ENCODE assay signal across 22 cellular contexts in genomic region chrX:133653363-133653762, GRCh38.
DNase-seq lines count a peak whose midpoint lies in the region; ATAC-seq, FAIRE-seq and TF ChIP-seq lines count a peak whose summit lies in the region.
"Had no signal": no experiment of that assay in that cellular context is flagged by ENCODE, and none has a peak within 500 bp of the region (broad histone marks: within the 10 kb centered on the region; RNA-seq: fewer than 3 reads in every experiment).

No MANE protein-coding gene starts in this region.

- CTCF ChIA-PET in HEK293 (lab: Yijun Ruan, JAX), result no interaction called here

- no peaks in the 10 kb centered on the region for H3K36me3 Mint-ChIP-seq in astrocyte (ENCODE audit: low read depth, unreplicated experiment)

- DNase-seq in astrocyte (ENCODE audit: low read depth) (no peak), kidney epithelial cell (ENCODE audit: low read depth) (peak; percentile 52), GM10266 (ENCODE audit: extremely low spot score) (no peak), ureter (ENCODE audit: low spot score) (no peak), T-helper 2 cell (no peak)
- DNase-seq: Caco-2; CD4-positive, alpha-beta T cell; HFFc6; KBM-7; NCI-H1092 treated with DMSO at 0.1 percent for 48 hours; NCI-H1436 treated with DMSO at 0.1 percent for 48 hours; NCI-H2029; NCI-H226; NCI-H510A treated with DMSO at 0.1 percent for 48 hours; NCI-H748 treated with DMSO at 0.1 percent for 48 hours had no signal

- H3K27me3 Mint-ChIP-seq in astrocyte (ENCODE audit: low read depth, unreplicated experiment), result no peaks in the 10 kb centered on the region
- H3K27me3 Mint-ChIP-seq: CD4-positive, alpha-beta T cell had no signal

- no peak overlapping the region for H3K9ac ChIP-seq in astrocyte (ENCODE audit: low read length)
- H3K9ac ChIP-seq: BLaER1 had no signal

- no peaks in the 10 kb centered on the region for H3K27me3 ChIP-seq in astrocyte (ENCODE audit: insufficient read depth, low read length)
- no peaks in the 10 kb centered on the region for H3K27me3 ChIP-seq in kidney epithelial cell (ENCODE audit: control insufficient read depth, insufficient read depth, low read length)

- POLR2A ChIA-PET in HEK293 (lab: Yijun Ruan, JAX), result no interaction called here

- no peak overlapping the region for H3K4me2 ChIP-seq in astrocyte (ENCODE audit: low read length)
- H3K4me2 ChIP-seq: BLaER1 had no signal

- H3K4me3 Mint-ChIP-seq in astrocyte (ENCODE audit: unreplicated experiment), result no peak overlapping the region
- H3K4me3 Mint-ChIP-seq: CD4-positive, alpha-beta T cell; HFFc6 had no signal

- no peak overlapping the region for H2AFZ ChIP-seq in astrocyte (ENCODE audit: low read depth, low read length)

- H3K27ac ChIP-seq in HEK293 (ENCODE audit: extremely low read depth, low read depth, low read length), result no peak overlapping the region
- no peak overlapping the region for H3K27ac ChIP-seq in astrocyte (ENCODE audit: low read depth, low read length)
- H3K27ac ChIP-seq: BLaER1, HL-60 had no signal

- FAIRE-seq in astrocyte (lab: Jason Lieb, UNC), result peak; percentile 55
- FAIRE-seq: G401.6, GM19239 had no signal

- peaks cover 18% of the 10 kb centered on the region for H3K4me1 Mint-ChIP-seq in astrocyte (ENCODE audit: low read depth, unreplicated experiment)

- no peaks in the 10 kb centered on the region for H3K9me3 Mint-ChIP-seq in astrocyte (ENCODE audit: unreplicated experiment)
- H3K9me3 Mint-ChIP-seq: CD4-positive, alpha-beta T cell; HFFc6 had no signal

- no peaks in the 10 kb centered on the region for H3K36me3 ChIP-seq in HEK293 (ENCODE audit: control insufficient read depth in 2 of 2, insufficient read depth in 1 of 2, low read length in 2 of 2)
- no peaks in the 10 kb centered on the region for H3K36me3 ChIP-seq in astrocyte (ENCODE audit: insufficient read depth, low read length)
- H3K36me3 ChIP-seq in kidney epithelial cell (ENCODE audit: control insufficient read depth, insufficient read depth, low read length), result no peaks in the 10 kb centered on the region
- H3K36me3 ChIP-seq: BLaER1 had no signal

- H4K20me1 ChIP-seq in astrocyte (ENCODE audit: insufficient read depth, low read length), result no peaks in the 10 kb centered on the region

- no peaks in the 10 kb centered on the region for H3K79me2 ChIP-seq in astrocyte (ENCODE audit: insufficient read depth, low read length)

- no peaks in the 10 kb centered on the region for H3K9me3 ChIP-seq in HEK293 (ENCODE audit: control insufficient read depth, insufficient read depth, low read depth, low read length)
- no peaks in the 10 kb centered on the region for H3K9me3 ChIP-seq in astrocyte (ENCODE audit: insufficient read depth, low read depth, low read length)
- H3K9me3 ChIP-seq: BLaER1, Caco-2 had no signal

- no peak overlapping the region for H3K27ac Mint-ChIP-seq in astrocyte (ENCODE audit: unreplicated experiment)
- H3K27ac Mint-ChIP-seq: CD4-positive, alpha-beta T cell; HFFc6 had no signal

- H3K4me3 ChIP-seq in HEK293 (ENCODE audit: low read depth, low read length), result no peak overlapping the region
- H3K4me3 ChIP-seq in astrocyte (ENCODE audit: insufficient read depth, low read depth, low read length), result no peak overlapping the region
- H3K4me3 ChIP-seq in kidney epithelial cell (ENCODE audit: low read depth, low read length), result no peak overlapping the region
- H3K4me3 ChIP-seq: BLaER1 had no signal

- H3K4me1 ChIP-seq in HEK293 (ENCODE audit: control insufficient read depth, insufficient read depth, low read length), result no peaks in the 10 kb centered on the region
- H3K4me1 ChIP-seq in astrocyte (ENCODE audit: insufficient read depth, low read length), result no peaks in the 10 kb centered on the region
- H3K4me1 ChIP-seq: BLaER1, Caco-2 had no signal

- TF ChIP-seq CTCF in HEK293 (tag by site-specific recombination; IDR thresholded peaks at IDR 0.05) (no peak), astrocyte (IDR thresholded peaks at IDR 0.05; ENCODE audit: insufficient read depth, low read depth, low read length) (no peak), kidney epithelial cell (IDR thresholded peaks at IDR 0.05; ENCODE audit: insufficient read depth, low read length, poor library complexity, severe bottlenecking) (no peak), GM10266 (IDR thresholded peaks at IDR 0.05; ENCODE audit: control insufficient read depth, insufficient read depth, low read depth, missing control alignments) (no peak)

- no peak for ATAC-seq in GM18502 (IDR thresholded peaks at IDR 0.05; ENCODE audit: poor library complexity, unreplicated experiment)
- ATAC-seq: SK-N-SH treated with all-trans-retinoic acid at 6 μM for 48 hours had no signal

TF ChIP-seq in HEK293, 187 proteins besides CTCF, POLR2A, EP300 and RAD21:
- no peak for TF ChIP-seq ZNF423 (tag by site-specific recombination; IDR thresholded peaks at IDR 0.05)
- peak; percentile 30; the same call in 1 of the 2 replicates for TF ChIP-seq SCRT2 (tag by site-specific recombination; IDR thresholded peaks at IDR 0.05)
- no peak for TF ChIP-seq ZSCAN23 (tag by site-specific recombination; IDR thresholded peaks at IDR 0.05)
- TF ChIP-seq SP3 (tag by site-specific recombination; IDR thresholded peaks at IDR 0.05), result no peak
- no peak for TF ChIP-seq EGR2 (tag by site-specific recombination; IDR thresholded peaks at IDR 0.05; ENCODE audit: low read depth)
